ENCODE assay signal across 10 cellular contexts in the genomic region with DNA sequence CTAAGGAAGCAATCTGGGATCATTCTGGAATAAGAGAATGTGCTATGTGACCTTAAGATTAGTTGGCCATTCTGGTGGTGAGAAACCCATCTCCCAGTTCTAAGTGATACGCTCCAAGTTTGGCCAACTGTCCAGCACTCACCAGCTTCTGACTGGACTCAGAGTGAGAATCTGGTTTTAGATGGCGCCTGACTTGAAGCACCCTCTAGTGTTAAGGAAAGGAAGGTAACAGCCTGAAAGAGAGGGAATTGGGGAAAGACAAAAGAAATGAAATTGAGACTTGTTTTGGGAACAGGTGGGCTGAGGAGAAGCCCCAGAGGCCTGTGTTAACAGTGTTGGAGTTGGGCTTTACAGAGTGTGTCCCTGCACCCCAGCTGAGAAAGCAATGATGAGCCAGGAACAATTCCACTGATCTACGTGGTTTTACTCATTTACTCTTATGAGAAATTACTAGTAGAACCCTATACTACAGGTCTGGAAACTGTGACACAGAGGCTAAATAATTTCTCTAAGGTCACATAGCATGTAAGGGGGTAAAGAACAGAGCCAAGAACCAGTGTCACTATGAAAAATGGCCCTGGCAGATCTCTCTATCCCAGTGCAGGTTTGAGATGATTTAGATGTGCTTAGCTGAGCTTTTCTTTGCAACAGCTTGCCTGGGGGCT. TPM values are rescaled to one million over a fixed set of nuclear protein-coding genes. Genes with fewer than 3 reads are reported as not detected.
A peak's percentile ranks its signal among the peaks of the same experiment; 100 is the strongest.
DNase-seq lines count a peak whose midpoint lies in the region; ATAC-seq and TF ChIP-seq lines count a peak whose summit lies in the region.
"Had no signal": no experiment of that assay in that cellular context is flagged by ENCODE, and none has a peak within 500 bp of the region (broad histone marks: within the 10 kb centered on the region; RNA-seq: fewer than 3 reads in every experiment).

No MANE protein-coding gene starts in this region.

- no peaks in the 10 kb centered on the region for H3K36me3 Mint-ChIP-seq in activated CD4-positive, alpha-beta T cell treated with anti-CD3 and anti-CD28 coated beads, Interleukin-2, amount 10 ng/mL, durations not matched to agents 24 days and 14 days (ENCODE audit: low read depth)

- H3K4me3 Mint-ChIP-seq in activated CD4-positive, alpha-beta T cell treated with anti-CD3 and anti-CD28 coated beads, Interleukin-2, amount 10 ng/mL, durations not matched to agents 24 days and 14 days: no peak overlapping the region

- no peaks in the 10 kb centered on the region for H3K4me1 ChIP-seq in cardiac muscle cell (ENCODE audit: low read depth)
- H3K4me1 ChIP-seq in OCI-LY7 (ENCODE audit: insufficient read depth, low read length, poor library complexity, severe bottlenecking): no peaks in the 10 kb centered on the region
- H3K4me1 ChIP-seq in upper lobe of right lung: no peaks in the 10 kb centered on the region

- intact Hi-C loops in cardiac septum (cut with DNase I) (loop anchor here (5.0 kb wide), 1 partner anchor 347 kb away; no protein-coding TSS in a partner anchor), OCI-LY7 (cut with micrococcal nuclease; ENCODE audit: unreplicated experiment) (loop anchor here (5.0 kb wide), 3 partner anchors 52 to 247 kb away; a partner anchor contains a TSS), upper lobe of right lung (cut with DNase I) (no loop called here)
- intact Hi-C loops in activated CD4-positive, alpha-beta T cell treated with anti-CD3 and anti-CD28 coated beads, Interleukin-2, amount 10 ng/mL, durations not matched to agents 24 days and 14 days (cut with micrococcal nuclease): loop anchor here (5.0 kb wide), 4 partner anchors 112 to 347 kb away; a partner anchor contains a TSS

- H3K27ac Mint-ChIP-seq in activated CD4-positive, alpha-beta T cell treated with anti-CD3 and anti-CD28 coated beads, Interleukin-2, amount 10 ng/mL, durations not matched to agents 24 days and 14 days: no peak overlapping the region

- no peaks in the 10 kb centered on the region for H3K9me2 ChIP-seq in OCI-LY7 (ENCODE audit: insufficient read depth, low read length)

- no peak overlapping the region for H3K4me2 ChIP-seq in OCI-LY7 (ENCODE audit: low read length)

- DNase-seq in cardiac muscle cell (ENCODE audit: low read depth in 1 of 2, low spot score in 1 of 2): peak; percentile 33 to 54
- no peak for DNase-seq in cardiac septum (ENCODE audit: low spot score)
- peak; percentile 13 for DNase-seq in OCI-LY7 (ENCODE audit: low spot score)
- peak; percentile 59 for DNase-seq in fibroblast of pulmonary artery (ENCODE audit: low read depth)
- no peak for DNase-seq in upper lobe of right lung
- no peak for DNase-seq in stimulated activated CD4-positive, alpha-beta T cell treated with anti-CD3 and anti-CD28 coated beads, Interleukin-2, amount 100 ng/mL, for 24 hours
- DNase-seq in activated CD4-positive, alpha-beta T cell treated with anti-CD3 and anti-CD28 coated beads, Interleukin-2, amount 10 ng/mL, durations not matched to agents 24 days and 14 days: no peak

- POLR2A ChIA-PET in OCI-LY7 (lab: Charles Lee): no interaction called here

- H3K9me3 ChIP-seq in cardiac muscle cell (ENCODE audit: low read depth): no peaks in the 10 kb centered on the region
- no peaks in the 10 kb centered on the region for H3K9me3 ChIP-seq in OCI-LY7 (ENCODE audit: low read length)
- no peaks in the 10 kb centered on the region for H3K9me3 ChIP-seq in upper lobe of right lung

- no peak overlapping the region for H2AFZ ChIP-seq in OCI-LY7 (ENCODE audit: low read length)

- CTCF ChIA-PET in OCI-LY7 (lab: Charles Lee; ENCODE audit: unreplicated experiment): interaction anchor here (1.1 kb wide), 1 partner anchor 348 kb away, joined by 3 read pairs; no protein-coding TSS in a partner anchor

- H3K4me1 Mint-ChIP-seq in activated CD4-positive, alpha-beta T cell treated with anti-CD3 and anti-CD28 coated beads, Interleukin-2, amount 10 ng/mL, durations not matched to agents 24 days and 14 days: no peaks in the 10 kb centered on the region

- no peaks in the 10 kb centered on the region for H3K27me3 ChIP-seq in cardiac muscle cell
- no peaks in the 10 kb centered on the region for H3K27me3 ChIP-seq in upper lobe of right lung

- BruUV-seq in OCI-LY7 (replicated peaks; lab: Mats Ljungman, UMichigan): no TSS peak

- no peaks in the 10 kb centered on the region for H3K36me3 ChIP-seq in cardiac muscle cell
- H3K36me3 ChIP-seq in OCI-LY7 (ENCODE audit: insufficient read depth, low read length): no peaks in the 10 kb centered on the region
- H3K36me3 ChIP-seq in upper lobe of right lung: no peaks in the 10 kb centered on the region

- peaks cover 46% of the 10 kb centered on the region for H3K27me3 Mint-ChIP-seq in activated CD4-positive, alpha-beta T cell treated with anti-CD3 and anti-CD28 coated beads, Interleukin-2, amount 10 ng/mL, durations not matched to agents 24 days and 14 days

- H4K20me1 ChIP-seq in OCI-LY7 (ENCODE audit: insufficient read depth, low read length): no peaks in the 10 kb centered on the region

- H3K27ac ChIP-seq in cardiac muscle cell (no peak overlapping the region), OCI-LY7 (ENCODE audit: low read depth, low read length, poor library complexity, severe bottlenecking) (no peak overlapping the region), upper lobe of right lung (no peak overlapping the region)

- ATAC-seq in upper lobe of right lung: peak; percentile 70
- ATAC-seq in HG03095 (IDR thresholded peaks at IDR 0.05; ENCODE audit: unreplicated experiment): no peak

- TF ChIP-seq CTCF in cardiac muscle cell (IDR thresholded peaks at IDR 0.05; ENCODE audit: low read depth, low read length): peak; percentile 72
- peak; percentile 74 for TF ChIP-seq CTCF in OCI-LY7 (conservative IDR thresholded peaks at IDR 0.05; ENCODE audit: low read length)
- peak; percentile 80 for TF ChIP-seq CTCF in fibroblast of pulmonary artery (IDR thresholded peaks at IDR 0.05; ENCODE audit: low read length, missing control alignments)
- peak; percentile 51 for TF ChIP-seq CTCF in upper lobe of right lung (IDR thresholded peaks at IDR 0.05)

- no peaks in the 10 kb centered on the region for H3K79me2 ChIP-seq in OCI-LY7 (ENCODE audit: insufficient read depth, low read depth, low read length)

- H3K4me3 ChIP-seq in cardiac muscle cell (no peak overlapping the region), OCI-LY7 (ENCODE audit: low read depth, low read length, poor library complexity, severe bottlenecking) (no peak overlapping the region), fibroblast of pulmonary artery (replicated peaks; ENCODE audit: low read depth, low read length) (no peak overlapping the region), upper lobe of right lung (no peak overlapping the region)

- H3K9me3 Mint-ChIP-seq in activated CD4-positive, alpha-beta T cell treated with anti-CD3 and anti-CD28 coated beads, Interleukin-2, amount 10 ng/mL, durations not matched to agents 24 days and 14 days: no peaks in the 10 kb centered on the region

RNA-seq across cellular contexts. Expression of a gene that starts 9.3 kb away (rescaled TPM):
- total RNA-seq in cardiac muscle cell (not detected in 2 replicates), cardiac septum (not detected), OCI-LY7 (2022) (not detected in 2 replicates), upper lobe of right lung (not detected)
- polyA plus RNA-seq in cardiac muscle cell: not detected in 2 replicates
- total RNA-seq in OCI-LY7 (2014; rRNA removed; shearing (Covaris generic)): not detected in 2 replicates
- not detected in 2 replicates for total RNA-seq in activated CD4-positive, alpha-beta T cell treated with anti-CD3 and anti-CD28 coated beads, Interleukin-2, amount 10 ng/mL, durations not matched to agents 24 days and 14 days
- total RNA-seq: activated CD8-positive, alpha-beta memory T cell treated with anti-CD3 and anti-CD28 coated beads for 36 hours; pulmonary artery endothelial cell had no signal

RNA-seq across cellular contexts. Expression of a gene that starts 33.2 kb away (rescaled TPM):
- not detected in 2 replicates for total RNA-seq in cardiac muscle cell
- not detected in 2 replicates for polyA plus RNA-seq in cardiac muscle cell
- total RNA-seq in cardiac septum: 0.22 TPM
- total RNA-seq in OCI-LY7 (2014; rRNA removed; shearing (Covaris generic)): 0.03 TPM in 1 of 2 replicates, not detected in the other
- total RNA-seq in OCI-LY7 (2022): 0.17 TPM in 1 of 2 replicates, not detected in the other
- total RNA-seq in upper lobe of right lung: 700 TPM
- 0.07 TPM in 1 of 2 replicates, not detected in the other for total RNA-seq in activated CD4-positive, alpha-beta T cell treated with anti-CD3 and anti-CD28 coated beads, Interleukin-2, amount 10 ng/mL, durations not matched to agents 24 days and 14 days
- total RNA-seq: pulmonary artery endothelial cell had no signal

RNA-seq across cellular contexts. Expression of a gene that starts 53.0 kb away (rescaled TPM):
- total RNA-seq in cardiac muscle cell (0.21 TPM in 2 replicates), cardiac septum (0.70 TPM), OCI-LY7 (2022) (not detected in 2 replicates), upper lobe of right lung (128 TPM)
- 0.29 TPM in 1 of 2 replicates, not detected in the other for polyA plus RNA-seq in cardiac muscle cell
- total RNA-seq in OCI-LY7 (2014; rRNA removed; shearing (Covaris generic)): not detected in 2 replicates
- not detected in 2 replicates for total RNA-seq in activated CD4-positive, alpha-beta T cell treated with anti-CD3 and anti-CD28 coated beads, Interleukin-2, amount 10 ng/mL, durations not matched to agents 24 days and 14 days
- total RNA-seq: activated CD8-positive, alpha-beta memory T cell treated with anti-CD3 and anti-CD28 coated beads for 36 hours had no signal

RNA-seq across cellular contexts. Expression of a gene that starts 57.8 kb away (rescaled TPM):
- total RNA-seq in cardiac muscle cell: not detected in 2 replicates
- not detected in 2 replicates for polyA plus RNA-seq in cardiac muscle cell
- 4.4 TPM for total RNA-seq in cardiac septum
- total RNA-seq in OCI-LY7 (2014; rRNA removed; shearing (Covaris generic)): 3.2 and 5.2 TPM in 2 replicates
- total RNA-seq in OCI-LY7 (2022): 9.2 and 10.6 TPM in 2 replicates
- total RNA-seq in upper lobe of right lung: 12.6 TPM
- 19.6 and 23.2 TPM in 2 replicates for total RNA-seq in activated CD4-positive, alpha-beta T cell treated with anti-CD3 and anti-CD28 coated beads, Interleukin-2, amount 10 ng/mL, durations not matched to agents 24 days and 14 days
- total RNA-seq: pulmonary artery endothelial cell had no signal

Comparison
In these comparisons a context has a peak if more than half of its experiments do, and no peak if none do; other contexts are left out.
1. DNase-seq: peak in cardiac muscle cell (2 of 2), OCI-LY7 (single experiment) and fibroblast of pulmonary artery (single experiment); none in cardiac septum (single experiment), upper lobe of right lung (single experiment), stimulated activated CD4-positive, alpha-beta T cell treated with anti-CD3 and anti-CD28 coated beads, Interleukin-2, amount 100 ng/mL, for 24 hours (0 of 2) and activated CD4-positive, alpha-beta T cell treated with anti-CD3 and anti-CD28 coated beads, Interleukin-2, amount 10 ng/mL, durations not matched to agents 24 days and 14 days (single experiment).
2. RNA of a gene that starts 33.2 kb away (total RNA-seq): 700 TPM in upper lobe of right lung (single experiment); 0.22 TPM in cardiac septum (single experiment), 0.03 to 0.17 TPM in OCI-LY7, not detected in cardiac muscle cell and 0.07 TPM in activated CD4-positive, alpha-beta T cell treated with anti-CD3 and anti-CD28 coated beads, Interleukin-2, amount 10 ng/mL, durations not matched to agents 24 days and 14 days; every median in the first group is over 100 times any median in the second.
3. RNA of a gene that starts 53.0 kb away (total RNA-seq): 128 TPM in upper lobe of right lung (single experiment); 0.70 TPM in cardiac septum (single experiment), 0.21 TPM in cardiac muscle cell, not detected in activated CD4-positive, alpha-beta T cell treated with anti-CD3 and anti-CD28 coated beads, Interleukin-2, amount 10 ng/mL, durations not matched to agents 24 days and 14 days and not detected in OCI-LY7; every median in the first group is over 10 times any median in the second.
4. Peak in every context shown above with its lines, with median percentiles within 50 percentile points of each other: CTCF ChIP-seq.